ENCODE assay signal across 14 cellular contexts in the genomic region with DNA sequence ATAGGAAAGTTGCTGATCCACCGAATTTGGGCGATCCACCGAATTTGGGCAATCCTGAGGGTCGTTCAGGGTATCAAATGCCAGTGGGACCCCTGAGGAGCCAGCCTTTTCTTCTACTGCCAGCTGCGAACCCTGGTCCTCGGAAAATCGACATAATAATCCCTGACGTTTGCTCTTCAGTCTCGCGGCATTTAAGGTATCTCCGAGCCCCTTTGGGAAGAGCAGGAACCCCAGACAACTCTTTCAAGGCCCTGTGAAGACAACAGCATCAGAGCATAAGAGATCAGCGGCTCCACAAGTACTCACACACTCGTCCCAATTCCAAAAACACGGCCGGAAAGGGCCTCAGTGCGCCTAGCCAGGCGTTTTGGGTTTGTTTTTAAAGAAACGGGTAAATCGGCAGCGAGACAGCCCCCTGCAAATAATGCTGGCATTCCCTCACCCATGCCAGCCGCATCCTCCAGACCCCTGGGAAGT. TPM values are rescaled to one million over a fixed set of nuclear protein-coding genes. Genes with fewer than 3 reads are reported as not detected.
DNase-seq lines count a peak whose midpoint lies in the region; ATAC-seq, FAIRE-seq and TF ChIP-seq lines count a peak whose summit lies in the region.
"Had no signal": no experiment of that assay in that cellular context is flagged by ENCODE, and none has a peak within 500 bp of the region (broad histone marks: within the 10 kb centered on the region; RNA-seq: fewer than 3 reads in every experiment).

No MANE protein-coding gene starts in this region.

- no peak overlapping the region for H4K91ac ChIP-seq in neuronal stem cell (ENCODE audit: low read depth, low read length, poor library complexity)

- peaks cover 10 to 23% (median 15%) of the 10 kb centered on the region in 10 experiments for H3K4me1 ChIP-seq in BLaER1 treated with 17β-estradiol and CSF1 and Interleukin-3, amounts not matched to agents 10 nM and 100 nM
- no peaks in the 10 kb centered on the region for H3K4me1 ChIP-seq in endodermal cell (ENCODE audit: control insufficient read depth, insufficient read depth, low read length)
- H3K4me1 ChIP-seq in neuronal stem cell (ENCODE audit: control insufficient read depth in 2 of 2, insufficient read depth in 1 of 2, low read depth in 1 of 2, low read length in 2 of 2) = peaks cover 1 to 2% of the 10 kb centered on the region in 2 donors

- H3K23ac ChIP-seq in neuronal stem cell (ENCODE audit: low read depth, low read length, poor library complexity) = no peak overlapping the region

- H3K36me3 ChIP-seq in BLaER1 treated with 17β-estradiol and CSF1 and Interleukin-3, amounts not matched to agents 10 nM and 100 nM = no peaks in the 10 kb centered on the region
- H3K36me3 ChIP-seq in H7 (replicated peaks; ENCODE audit: control insufficient read depth, insufficient read depth, low read length) (no peaks in the 10 kb centered on the region), endodermal cell (ENCODE audit: control insufficient read depth, insufficient read depth, low read length) (no peaks in the 10 kb centered on the region), neuronal stem cell (replicated peaks in 1 of 2; ENCODE audit: control insufficient read depth in 2 of 2, insufficient read depth in 2 of 2, low read length in 2 of 2) (no peaks in the 10 kb centered on the region)
- H3K36me3 ChIP-seq: heart right ventricle had no signal

- TF ChIP-seq CTCF in endodermal cell (conservative IDR thresholded peaks at IDR 0.05) = no peak

- 1 to 2% methylated on average over 12 to 21 of the region's 21 CpGs for WGBS in endodermal cell (ENCODE audit: insufficient coverage in 1 of 2, insufficient read length in 1 of 2), 2 experiments
- no CpG with 5 or more reads among the region's 21 CpGs for WGBS in neuronal stem cell (ENCODE audit: extremely low coverage in 2 of 2, insufficient read length in 2 of 2, insufficient replicate concordance in 1 of 2), 2 donors

- TF ChIP-seq POLR2A in H54 (IDR thresholded peaks at IDR 0.05; ENCODE audit: low read depth, low read length) = no peak

- no peak overlapping the region for H3K14ac ChIP-seq in neuronal stem cell (ENCODE audit: low read length)

- H3K4me3 ChIP-seq in BLaER1 treated with 17β-estradiol and CSF1 and Interleukin-3, amounts not matched to agents 10 nM and 100 nM = peak overlapping the region in 6 of 10 experiments; percentile 5 to 48 (median 12); a peak in 3 of 20 replicates
- H3K4me3 ChIP-seq in H7 (ENCODE audit: insufficient read depth, low read depth, low read length) (peak overlapping the region; percentile 1; the same call in 1 of the 2 replicates), endodermal cell (ENCODE audit: low read length) (peak overlapping the region; percentile 78), neuronal stem cell (ENCODE audit: low read length in 2 of 2) (no peak overlapping the region)

- DNase-seq in H7 = peak; percentile 56
- DNase-seq in endodermal cell = peak; percentile 63
- no peak for DNase-seq in neuronal stem cell (ENCODE audit: low spot score)
- no peak for DNase-seq in mesenteric fat pad (ENCODE audit: low spot score)
- no peak for DNase-seq in H54 (ENCODE audit: insufficient read length, low spot score)
- no peak for DNase-seq in NCI-H2029 (lab: John Stamatoyannopoulos, UW)
- DNase-seq: activated CD4-positive, alpha-beta T cell treated with anti-CD3 and anti-CD28 coated beads, Interleukin-2, amount 50 U/mL, for 4 hours; activated naive CD8-positive, alpha-beta T cell treated with anti-CD3 and anti-CD28 coated beads, Interleukin-2, amount 50 U/mL, for 24 hours; heart right ventricle; stimulated activated CD4-positive, alpha-beta T cell treated with anti-CD3 and anti-CD28 coated beads, Interleukin-12 subunit alpha, Interleukin-12 subunit beta, amount 100 ng/mL, for 4 hours; stimulated activated CD8-positive, alpha-beta memory T cell treated with anti-CD3 and anti-CD28 coated beads, Interleukin-4, amount 100 ng/mL, for 48 hours had no signal

- peaks cover 89 to 100% (median 99%) of the 10 kb centered on the region in 11 experiments for H3K27me3 ChIP-seq in BLaER1 treated with 17β-estradiol and CSF1 and Interleukin-3, amounts not matched to agents 10 nM and 100 nM
- H3K27me3 ChIP-seq in H7 (ENCODE audit: control insufficient read depth, insufficient read depth, low read length) (peaks cover 99% of the 10 kb centered on the region), endodermal cell (ENCODE audit: control insufficient read depth, insufficient read depth, low read length, poor library complexity, severe bottlenecking) (peaks cover 100% of the 10 kb centered on the region), neuronal stem cell (ENCODE audit: control insufficient read depth in 3 of 3, insufficient read depth in 3 of 3, low read depth in 1 of 3, low read length in 3 of 3) (peaks cover 32 to 100% (median 85%) of the 10 kb centered on the region in 3 experiments)

- peaks cover 48% of the 10 kb centered on the region for H3K4me1 Mint-ChIP-seq in endodermal cell

- no peaks in the 10 kb centered on the region for H3K79me1 ChIP-seq in neuronal stem cell (ENCODE audit: low read depth, low read length)

- H3K9ac ChIP-seq in BLaER1 treated with 17β-estradiol and CSF1 and Interleukin-3, amounts not matched to agents 10 nM and 100 nM = no peak overlapping the region
- H3K9ac ChIP-seq in endodermal cell (ENCODE audit: extremely low read depth, low read length, poor library complexity, severe bottlenecking) (no peak overlapping the region), neuronal stem cell (ENCODE audit: low read depth, low read length, poor library complexity) (no peak overlapping the region)

- H3K27ac ChIP-seq in BLaER1 treated with 17β-estradiol and CSF1 and Interleukin-3, amounts not matched to agents 10 nM and 100 nM = no peak overlapping the region
- H3K27ac ChIP-seq in endodermal cell (ENCODE audit: low read depth, low read length) (no peak overlapping the region), neuronal stem cell (replicated peaks; ENCODE audit: low read length) (no peak overlapping the region)
- H3K27ac ChIP-seq: heart right ventricle had no signal

- H3K18ac ChIP-seq in neuronal stem cell (ENCODE audit: low read length) = no peak overlapping the region

- H2BK15ac ChIP-seq in neuronal stem cell (ENCODE audit: low read length) = peak overlapping the region; percentile 56

- no peak for ATAC-seq in GM18907 (IDR thresholded peaks at IDR 0.05; ENCODE audit: unreplicated experiment)
- ATAC-seq: activated naive CD8-positive, alpha-beta T cell treated with anti-CD3 and anti-CD28 coated beads, Interleukin-2, amount 50 U/mL, for 24 hours; heart right ventricle had no signal

- H2BK120ac ChIP-seq in neuronal stem cell (ENCODE audit: low read depth, low read length) = no peak overlapping the region

- FAIRE-seq in H54 (lab: Jason Lieb, UNC) = no peak
- FAIRE-seq: GM12892 had no signal

- no peaks in the 10 kb centered on the region for H3K27me3 Mint-ChIP-seq in endodermal cell (ENCODE audit: insufficient read depth)

- no peaks in the 10 kb centered on the region for H3K9me3 Mint-ChIP-seq in endodermal cell

- H3K36me3 Mint-ChIP-seq in endodermal cell (ENCODE audit: low read depth) = no peaks in the 10 kb centered on the region

- H4K8ac ChIP-seq in neuronal stem cell (ENCODE audit: low read depth, low read length) = no peak overlapping the region

- H4K20me1 ChIP-seq in BLaER1 treated with 17β-estradiol and CSF1 and Interleukin-3, amounts not matched to agents 10 nM and 100 nM = peaks cover 0 to 15% (median 0%) of the 10 kb centered on the region in 11 experiments; a peak in 7 of 22 replicates

- H3K4me3 Mint-ChIP-seq in endodermal cell = peak overlapping the region; percentile 53
- H3K4me3 Mint-ChIP-seq: activated naive CD8-positive, alpha-beta T cell treated with anti-CD3 and anti-CD28 coated beads, Interleukin-2, amount 50 U/mL, for 24 hours had no signal

- no peak overlapping the region for H2BK12ac ChIP-seq in neuronal stem cell (ENCODE audit: low read length)

- H2AFZ ChIP-seq in neuronal stem cell (ENCODE audit: low read length) = peak overlapping the region; percentile 93

- no peak overlapping the region for H3K27ac Mint-ChIP-seq in endodermal cell
- H3K27ac Mint-ChIP-seq: activated naive CD8-positive, alpha-beta T cell treated with anti-CD3 and anti-CD28 coated beads, Interleukin-2, amount 50 U/mL, for 24 hours had no signal

- H3K4ac ChIP-seq in neuronal stem cell (ENCODE audit: low read length) = no peak overlapping the region

- no peak overlapping the region for H2AK5ac ChIP-seq in neuronal stem cell (ENCODE audit: low read depth, low read length)

- H3K9me3 ChIP-seq in BLaER1 treated with 17β-estradiol and CSF1 and Interleukin-3, amounts not matched to agents 10 nM and 100 nM (replicated peaks in 1 of 11) = peaks cover 48 to 56% (median 54%) of the 10 kb centered on the region in 11 experiments
- H3K9me3 ChIP-seq in endodermal cell (ENCODE audit: control insufficient read depth, low read length) (no peaks in the 10 kb centered on the region), neuronal stem cell (replicated peaks in 1 of 2; ENCODE audit: control insufficient read depth in 2 of 2, insufficient read depth in 1 of 2, low read depth in 1 of 2, low read length in 2 of 2) (no peaks in the 10 kb centered on the region)
- H3K9me3 ChIP-seq: heart right ventricle had no signal

- H3K4me2 ChIP-seq in BLaER1 treated with 17β-estradiol and CSF1 and Interleukin-3, amounts not matched to agents 10 nM and 100 nM = no peak overlapping the region
- H3K4me2 ChIP-seq in neuronal stem cell (ENCODE audit: insufficient read depth, low read length, poor library complexity, severe bottlenecking) = no peak overlapping the region

- H2BK5ac ChIP-seq in neuronal stem cell (ENCODE audit: low read length) = no peak overlapping the region

RNA-seq across cellular contexts. Expression of a gene that starts 1.0 kb away (rescaled TPM):
- 0.03 TPM in 1 of 2 replicates, not detected in the other for total RNA-seq in H7 (2014; rRNA removed; shearing (Covaris generic))
- total RNA-seq in endodermal cell (under 1 TPM; 0.07 to 0.31 TPM), mesenteric fat pad (not detected)
- 0.11 TPM for polyA plus RNA-seq in endodermal cell (2013, experiment 1 of 2)
- 0.21 TPM for polyA plus RNA-seq in endodermal cell (2013, experiment 2 of 2)
- not detected for polyA plus RNA-seq in neuronal stem cell (2013, experiment 1 of 2)
- not detected for polyA plus RNA-seq in neuronal stem cell (2013, experiment 2 of 2)
- total RNA-seq: heart right ventricle had no signal
- polyA plus RNA-seq: heart right ventricle had no signal

Comparison
In these comparisons a context has a peak if more than half of its experiments do, and no peak if none do; other contexts are left out.
1. H3K4me3 ChIP-seq: peak in BLaER1 treated with 17β-estradiol and CSF1 and Interleukin-3, amounts not matched to agents 10 nM and 100 nM (6 of 10), H7 (single experiment) and endodermal cell (single experiment); none in neuronal stem cell (0 of 2).
2. DNase-seq: peak in H7 (single experiment) and endodermal cell (single experiment); none in neuronal stem cell (single experiment), mesenteric fat pad (single experiment), H54 (single experiment) and NCI-H2029 (single experiment).